In genomic region chr1:167723707-167724323, GRCh38 we compare ENCODE assay signal across 11 cellular contexts. TPM values are rescaled to one million over a fixed set of nuclear protein-coding genes. Genes with fewer than 3 reads are reported as not detected.
A peak's percentile ranks its signal among the peaks of the same experiment; 100 is the strongest.
DNase-seq lines count a peak whose midpoint lies in the region; ATAC-seq and TF ChIP-seq lines count a peak whose summit lies in the region.
"Had no signal": no experiment of that assay in that cellular context is flagged by ENCODE, and none has a peak within 500 bp of the region (broad histone marks: within the 10 kb centered on the region; RNA-seq: fewer than 3 reads in every experiment).

No MANE protein-coding gene starts in this region.

- peak overlapping the region in 6 of 10 donors; percentile 79 to 99 (median 96) for H3K4me3 ChIP-seq in heart right ventricle
- H3K4me3 ChIP-seq in iPS-18a (ENCODE audit: low read length) = peak overlapping the region; percentile 91

- H3K9me3 ChIP-seq in heart right ventricle (no peaks in the 10 kb centered on the region), iPS-18a (ENCODE audit: control insufficient read depth, low read depth, low read length) (no peaks in the 10 kb centered on the region)

- TF ChIP-seq CTCF in heart right ventricle (IDR thresholded peaks at IDR 0.05) (no peak), type B pancreatic cell (conservative IDR thresholded peaks at IDR 0.05) (no peak)

- H3K9ac ChIP-seq in iPS-18a (ENCODE audit: low read length) = no peak overlapping the region

- peak overlapping the region; percentile 85 for H3K4me3 Mint-ChIP-seq in activated T-helper 1 cell treated with anti-CD3 and anti-CD28 coated beads, Interleukin-12 subunit alpha, Interleukin-12 subunit beta, Interleukin-2, Interleukin-4 antibody, amounts not matched to agents 30 ng/mL and 10 ng/mL and 1 ng/mL, durations not matched to agents 14 hours and 24 hours and 36 hours
- peak overlapping the region; percentile 98 for H3K4me3 Mint-ChIP-seq in type B pancreatic cell

- intact Hi-C loops in heart right ventricle (cut with DNase I) = loop anchor here in 8 of 10 donors (5.0 to 10.0 kb wide), 5 partner anchors 78 to 361 kb away; partner anchors contain the start of genes DCAF6 (in 2 of the 8) and MPC2 (in 2 of the 8)
- intact Hi-C loops in left cardiac atrium (cut with DNase I) = loop anchor here in 1 of 2 donors (5.0 kb wide), 1 partner anchor 68 kb away; no protein-coding TSS in a partner anchor
- intact Hi-C loops in activated T-helper 1 cell treated with anti-CD3 and anti-CD28 coated beads, Interleukin-12 subunit alpha, Interleukin-12 subunit beta, Interleukin-2, Interleukin-4 antibody, amounts not matched to agents 30 ng/mL and 10 ng/mL and 1 ng/mL, durations not matched to agents 14 hours and 24 hours and 36 hours (cut with micrococcal nuclease) = loop anchor here (5.0 kb wide), 1 partner anchor 503 kb away; the partner anchor contains the start of gene SFT2D2

- peaks cover 15% of the 10 kb centered on the region for H3K36me3 Mint-ChIP-seq in activated T-helper 1 cell treated with anti-CD3 and anti-CD28 coated beads, Interleukin-12 subunit alpha, Interleukin-12 subunit beta, Interleukin-2, Interleukin-4 antibody, amounts not matched to agents 30 ng/mL and 10 ng/mL and 1 ng/mL, durations not matched to agents 14 hours and 24 hours and 36 hours (ENCODE audit: low read depth)
- H3K36me3 Mint-ChIP-seq in type B pancreatic cell = peaks cover 17% of the 10 kb centered on the region

- H3K36me3 ChIP-seq in heart right ventricle (no peaks in the 10 kb centered on the region), iPS-18a (ENCODE audit: control insufficient read depth, low read depth, low read length) (no peaks in the 10 kb centered on the region)

- H3K27ac ChIP-seq in heart right ventricle = peak overlapping the region in 1 of 10 donors; percentile 92
- no peak overlapping the region for H3K27ac ChIP-seq in iPS-18a (ENCODE audit: low read length)

- H3K4me1 Mint-ChIP-seq in activated T-helper 1 cell treated with anti-CD3 and anti-CD28 coated beads, Interleukin-12 subunit alpha, Interleukin-12 subunit beta, Interleukin-2, Interleukin-4 antibody, amounts not matched to agents 30 ng/mL and 10 ng/mL and 1 ng/mL, durations not matched to agents 14 hours and 24 hours and 36 hours (ENCODE audit: low read depth) = peaks cover 61% of the 10 kb centered on the region
- H3K4me1 Mint-ChIP-seq in type B pancreatic cell (ENCODE audit: unreplicated experiment) = peaks cover 38% of the 10 kb centered on the region

- no peaks in the 10 kb centered on the region for H3K27me3 ChIP-seq in heart right ventricle
- H3K27me3 ChIP-seq in iPS-18a (ENCODE audit: control insufficient read depth, insufficient read depth, low read length) = peaks cover 10% of the 10 kb centered on the region

- WGBS in heart right ventricle, 2 donors = 81 to 95% methylated on average over 2 of the region's 2 CpGs

- DNase-seq in heart right ventricle (no peak), left cardiac atrium (no peak), type B pancreatic cell (ENCODE audit: extremely low spot score, unreplicated experiment) (no peak), SHP77 (lab: John Stamatoyannopoulos, UW) (no peak)
- no peak for DNase-seq in activated T-helper 1 cell treated with anti-CD3 and anti-CD28 coated beads, Interleukin-12 subunit alpha, Interleukin-12 subunit beta, Interleukin-2, Interleukin-4 antibody, amounts not matched to agents 30 ng/mL and 10 ng/mL and 1 ng/mL, durations not matched to agents 14 hours and 24 hours and 36 hours (ENCODE audit: low spot score)
- DNase-seq: activated effector memory CD4-positive, alpha-beta T cell treated with anti-CD3 and anti-CD28 coated beads, Interleukin-2, amount 50 U/mL, for 16 hours; foreskin melanocyte; NCI-H1694 had no signal

- H3K9me3 Mint-ChIP-seq in activated T-helper 1 cell treated with anti-CD3 and anti-CD28 coated beads, Interleukin-12 subunit alpha, Interleukin-12 subunit beta, Interleukin-2, Interleukin-4 antibody, amounts not matched to agents 30 ng/mL and 10 ng/mL and 1 ng/mL, durations not matched to agents 14 hours and 24 hours and 36 hours = no peaks in the 10 kb centered on the region
- no peaks in the 10 kb centered on the region for H3K9me3 Mint-ChIP-seq in type B pancreatic cell

- H3K4me1 ChIP-seq in heart right ventricle (peaks cover 4 to 63% (median 41%) of the 10 kb centered on the region in 9 donors), iPS-18a (ENCODE audit: control insufficient read depth, low read depth, low read length) (peaks cover 32% of the 10 kb centered on the region)

- ATAC-seq in heart right ventricle = no peak
- ATAC-seq in left cardiac atrium = no peak
- no peak for ATAC-seq in GM18520 (IDR thresholded peaks at IDR 0.05; ENCODE audit: unreplicated experiment)
- ATAC-seq in HG02642 (IDR thresholded peaks at IDR 0.05; ENCODE audit: poor library complexity, unreplicated experiment) = no peak

- no peaks in the 10 kb centered on the region for H3K27me3 Mint-ChIP-seq in activated T-helper 1 cell treated with anti-CD3 and anti-CD28 coated beads, Interleukin-12 subunit alpha, Interleukin-12 subunit beta, Interleukin-2, Interleukin-4 antibody, amounts not matched to agents 30 ng/mL and 10 ng/mL and 1 ng/mL, durations not matched to agents 14 hours and 24 hours and 36 hours (ENCODE audit: insufficient read depth)
- no peaks in the 10 kb centered on the region for H3K27me3 Mint-ChIP-seq in type B pancreatic cell

- H3K27ac Mint-ChIP-seq in activated T-helper 1 cell treated with anti-CD3 and anti-CD28 coated beads, Interleukin-12 subunit alpha, Interleukin-12 subunit beta, Interleukin-2, Interleukin-4 antibody, amounts not matched to agents 30 ng/mL and 10 ng/mL and 1 ng/mL, durations not matched to agents 14 hours and 24 hours and 36 hours = no peak overlapping the region
- peak overlapping the region; percentile 71 for H3K27ac Mint-ChIP-seq in type B pancreatic cell

RNA-seq across cellular contexts. Expression of gene MPZL1, which starts 2.0 kb away (rescaled TPM):
- total RNA-seq in heart right ventricle (10 to 100 TPM; 15.6 to 52.5 (median 25.2) TPM), left cardiac atrium (10 to 100 TPM; 66.7 to 69.7 TPM), type B pancreatic cell (ENCODE audit: low replicate concordance) (93.8 and 103 TPM in 2 replicates)
- 10 to 100 TPM; 12.8 to 24.0 TPM for polyA plus RNA-seq in heart right ventricle
- 40.8 and 40.9 TPM in 2 replicates for total RNA-seq in activated T-helper 1 cell treated with anti-CD3 and anti-CD28 coated beads, Interleukin-12 subunit alpha, Interleukin-12 subunit beta, Interleukin-2, Interleukin-4 antibody, amounts not matched to agents 30 ng/mL and 10 ng/mL and 1 ng/mL, durations not matched to agents 14 hours and 24 hours and 36 hours
